Comparison of ENCODE assay signal across 8 cellular contexts in genomic region chrX:149540621-149541520, GRCh38. TPM values are rescaled to one million over a fixed set of nuclear protein-coding genes. Genes with fewer than 3 reads are reported as not detected.
DNase-seq lines count a peak whose midpoint lies in the region; ATAC-seq and TF ChIP-seq lines count a peak whose summit lies in the region.

Gene EOLA1 (plus strand): TSS chrX:149541012. CDS start chrX:149545631, 4,619 bp downstream.

- no peaks in the 10 kb centered on the region for H3K27me3 ChIP-seq in PC-3 (ENCODE audit: low read length)
- no peaks in the 10 kb centered on the region for H3K27me3 ChIP-seq in muscle layer of colon (ENCODE audit: control insufficient read depth in 1 of 2, insufficient read depth in 2 of 2, low read length in 2 of 2)

- H3K36me3 ChIP-seq in PC-3 (ENCODE audit: low read depth, low read length) (no peaks in the 10 kb centered on the region), muscle layer of colon (ENCODE audit: insufficient read depth, low read length) (no peaks in the 10 kb centered on the region)

- H3K4me1 ChIP-seq in PC-3 (ENCODE audit: insufficient read depth, low read length) (peaks cover 8% of the 10 kb centered on the region; the same call in 1 of the 2 replicates), muscle layer of colon (ENCODE audit: insufficient read depth, low read length) (no peaks in the 10 kb centered on the region)

- peak within 1 kb of the TSS; percentile 79 to 99 (median 98) for H3K27ac Mint-ChIP-seq in IgD-negative memory B cell

- peak within 1 kb of the TSS; percentile 88 for H2AFZ ChIP-seq in PC-3 (ENCODE audit: low read length)

- intact Hi-C loops in PC-3 (cut with micrococcal nuclease), result loop anchor here (2.0 kb wide), 1 partner anchor 46 kb away; no protein-coding TSS in a partner anchor

- CTCF ChIA-PET in PC-3 (lab: Charles Lee), result interaction anchor here (0.6 to 1.0 kb wide), 2 partner anchors 28 to 78 kb away, joined by 3 to 4 read pairs; no protein-coding TSS in a partner anchor

- H3K4me1 Mint-ChIP-seq in IgD-negative memory B cell, result peaks cover 0 to 2% (median 0%) of the 10 kb centered on the region in 3 donors

- H3K36me3 Mint-ChIP-seq in IgD-negative memory B cell, result no peaks in the 10 kb centered on the region

- TF ChIP-seq POLR2A in erythroblast (IDR thresholded peaks at IDR 0.05; ENCODE audit: low read length), result peak; percentile 76

- POLR2A ChIA-PET in PC-3 (lab: Charles Lee; ENCODE audit: unreplicated experiment), result interaction anchor here (0.6 to 2.5 kb wide), 2 partner anchors 398 to 1493 kb away, joined by 5 to 32 read pairs; partner anchors contain the start of gene EOLA2

- peak; percentile 79 for DNase-seq in DMS114 treated with DMSO at 0.1 percent for 48 hours (lab: John Stamatoyannopoulos, UW; ENCODE audit: unreplicated experiment)
- peak; percentile 96 for DNase-seq in PC-3
- peak; percentile 78 for DNase-seq in activated T-cell treated with anti-CD3 and anti-CD28 coated beads for 48 hours (ENCODE audit: low read depth)
- DNase-seq in erythroblast (lab: John Stamatoyannopoulos, UW), result peak; percentile 91 to 95
- peak; percentile 61 to 69 for DNase-seq in stimulated activated CD8-positive, alpha-beta memory T cell treated with anti-CD3 and anti-CD28 coated beads, Interleukin-7, amount 100 ng/mL, for 1 hour (ENCODE audit: low read depth in 2 of 2)

- H3K9me2 ChIP-seq in PC-3 (replicated peaks; ENCODE audit: low read length), result no peaks in the 10 kb centered on the region

- peak; percentile 72 for ATAC-seq in GM21576 (IDR thresholded peaks at IDR 0.05; ENCODE audit: unreplicated experiment)
- peak; percentile 79 for ATAC-seq in PC-3

- no peaks in the 10 kb centered on the region for H3K27me3 Mint-ChIP-seq in IgD-negative memory B cell

- no peaks in the 10 kb centered on the region for H4K20me1 ChIP-seq in PC-3 (ENCODE audit: low read length)

- H3K4me3 Mint-ChIP-seq in IgD-negative memory B cell, result peak within 1 kb of the TSS; percentile 90 to 97 (median 94)

- peaks cover 9% of the 10 kb centered on the region for H3K79me2 ChIP-seq in PC-3 (ENCODE audit: low read length)

- no peak for TF ChIP-seq CTCF in PC-3 (conservative IDR thresholded peaks at IDR 0.05; ENCODE audit: low read depth, low read length)

- no peaks in the 10 kb centered on the region for H3K9me3 ChIP-seq in PC-3 (ENCODE audit: low read length)
- no peaks in the 10 kb centered on the region for H3K9me3 ChIP-seq in muscle layer of colon (ENCODE audit: low read length)

- no peaks in the 10 kb centered on the region for H3F3A ChIP-seq in PC-3 (ENCODE audit: low read length, unreplicated experiment)

- BruUV-seq in PC-3 (replicated peaks; lab: Mats Ljungman, UMichigan), result TSS peak; percentile 52

- H3K4me3 ChIP-seq in PC-3 (ENCODE audit: low read length) (peak within 1 kb of the TSS; percentile 90), muscle layer of colon (ENCODE audit: low read depth in 1 of 2, low read length in 2 of 2) (peak within 1 kb of the TSS; percentile 37 to 78)

- H3K27ac ChIP-seq in PC-3 (ENCODE audit: low read length) (peak within 1 kb of the TSS; percentile 91), muscle layer of colon (ENCODE audit: low read depth, low read length) (peak within 1 kb of the TSS; percentile 75)

- peak within 1 kb of the TSS; percentile 97 for H3K4me2 ChIP-seq in PC-3 (ENCODE audit: low read length)

- H3K9ac ChIP-seq in PC-3 (ENCODE audit: low read length) (peak within 1 kb of the TSS; percentile 89), muscle layer of colon (ENCODE audit: low read length) (peak within 1 kb of the TSS; percentile 68)

- peaks cover 0 to 2% (median 0%) of the 10 kb centered on the region in 3 donors for H3K9me3 Mint-ChIP-seq in IgD-negative memory B cell

RNA-seq across cellular contexts. Expression of gene EOLA1, which starts in this region (rescaled TPM):
- 19.0 TPM for polyA plus RNA-seq in IgD-negative memory B cell
- total RNA-seq in PC-3 (2014; rRNA removed), result 21.7 and 25.9 TPM in 2 replicates

Comparison
In these comparisons a context has a peak if more than half of its experiments do, and no peak if none do; other contexts are left out.
1. Peak in every context shown above with its lines: DNase-seq, ATAC-seq, H3K4me3 ChIP-seq and H3K27ac ChIP-seq.